ENCODE assay signal across 17 cellular contexts in the genomic region with DNA sequence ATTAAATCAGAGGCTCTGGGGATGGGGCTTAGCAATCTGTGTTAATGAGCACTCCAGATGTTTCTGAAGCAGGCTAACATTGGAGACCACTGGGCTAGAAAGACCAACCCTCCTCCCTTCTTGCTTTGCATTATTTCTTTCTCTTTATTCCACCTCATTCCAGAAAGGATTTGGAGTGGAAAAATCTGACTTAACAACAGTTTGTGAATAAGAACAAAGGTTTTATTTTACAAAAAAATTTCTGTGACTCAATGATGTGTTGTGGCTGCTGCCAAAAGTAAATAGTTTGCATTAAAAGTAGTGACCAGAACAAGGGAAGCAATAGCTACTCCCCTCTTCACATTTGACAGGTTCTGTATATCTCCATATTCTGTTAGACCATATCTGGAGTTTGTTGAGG.
DNase-seq lines count a peak whose midpoint lies in the region; ATAC-seq and TF ChIP-seq lines count a peak whose summit lies in the region.
"Had no signal": no experiment of that assay in that cellular context is flagged by ENCODE, and none has a peak within 500 bp of the region (broad histone marks: within the 10 kb centered on the region; RNA-seq: fewer than 3 reads in every experiment).

No MANE protein-coding gene starts in this region.

- H3K4me1 ChIP-seq in HAP-1 (peaks cover 18% of the 10 kb centered on the region), adipocyte (ENCODE audit: control insufficient read depth, insufficient read depth, low read length) (peaks cover 18% of the 10 kb centered on the region), upper lobe of right lung (peaks cover 7% of the 10 kb centered on the region)

- no peak for ATAC-seq in upper lobe of right lung
- no peak for ATAC-seq in GM18520 (IDR thresholded peaks at IDR 0.05; ENCODE audit: unreplicated experiment)
- ATAC-seq: Right ventricle myocardium inferior had no signal

- H3K27me3 ChIP-seq in HAP-1 (ENCODE audit: low read depth) (no peaks in the 10 kb centered on the region), adipocyte (replicated peaks; ENCODE audit: control insufficient read depth, insufficient read depth, low read length) (no peaks in the 10 kb centered on the region), upper lobe of right lung (no peaks in the 10 kb centered on the region)

- H3K9me3 ChIP-seq in HAP-1 (no peaks in the 10 kb centered on the region), adipocyte (ENCODE audit: control insufficient read depth, low read length) (no peaks in the 10 kb centered on the region), upper lobe of right lung (no peaks in the 10 kb centered on the region)

- in situ Hi-C loops in HAP-1 (cut with MboI; ENCODE audit: low sequenced_read_pairs), result no loop called here

- H3K36me3 ChIP-seq in HAP-1 (replicated peaks) (no peaks in the 10 kb centered on the region), adipocyte (ENCODE audit: control insufficient read depth, insufficient read depth, low read length, severe bottlenecking) (no peaks in the 10 kb centered on the region), upper lobe of right lung (no peaks in the 10 kb centered on the region)

- TF ChIP-seq CTCF in upper lobe of right lung (IDR thresholded peaks at IDR 0.05), result no peak

- DNase-seq in HAP-1 (ENCODE audit: low spot score in 2 of 2), result peak; percentile 29 to 41
- peak; percentile 49 for DNase-seq in adipocyte (ENCODE audit: low read depth)
- peak; percentile 28 for DNase-seq in dedifferentiated amniotic fluid mesenchymal stem cell (ENCODE audit: extremely low spot score)
- peak; percentile 49 for DNase-seq in renal cortical epithelial cell (ENCODE audit: low read depth)
- DNase-seq in NOMO-1 treated with DMSO at 0.1 percent for 48 hours (lab: John Stamatoyannopoulos, UW; ENCODE audit: unreplicated experiment), result no peak
- no peak for DNase-seq in upper lobe of right lung
- DNase-seq: DMS53, GDM1, MM.1S, NCI-H1048, NCI-H1417 treated with DMSO at 0.1 percent for 48 hours, NCI-H187, NCI-H2107, NCI-H446 treated with DMSO at 0.1 percent for 48 hours, NCI-H748 treated with DMSO at 0.1 percent for 48 hours had no signal

- H3K4me3 ChIP-seq in HAP-1 (no peak overlapping the region), adipocyte (ENCODE audit: low read length) (no peak overlapping the region), upper lobe of right lung (no peak overlapping the region)

- H3K27ac ChIP-seq in upper lobe of right lung, result no peak overlapping the region

- intact Hi-C loops in upper lobe of right lung (cut with DNase I), result no loop called here

- H3K9ac ChIP-seq in adipocyte (ENCODE audit: low read length), result no peak overlapping the region

Comparison
In these comparisons a context has a peak if more than half of its experiments do, and no peak if none do; other contexts are left out.
1. DNase-seq: peak in HAP-1 (2 of 2), adipocyte (single experiment), dedifferentiated amniotic fluid mesenchymal stem cell (single experiment) and renal cortical epithelial cell (single experiment); none in NOMO-1 treated with DMSO at 0.1 percent for 48 hours (single experiment) and upper lobe of right lung (single experiment).